ENCODE assay signal across 1 cellular context in the genomic region with DNA sequence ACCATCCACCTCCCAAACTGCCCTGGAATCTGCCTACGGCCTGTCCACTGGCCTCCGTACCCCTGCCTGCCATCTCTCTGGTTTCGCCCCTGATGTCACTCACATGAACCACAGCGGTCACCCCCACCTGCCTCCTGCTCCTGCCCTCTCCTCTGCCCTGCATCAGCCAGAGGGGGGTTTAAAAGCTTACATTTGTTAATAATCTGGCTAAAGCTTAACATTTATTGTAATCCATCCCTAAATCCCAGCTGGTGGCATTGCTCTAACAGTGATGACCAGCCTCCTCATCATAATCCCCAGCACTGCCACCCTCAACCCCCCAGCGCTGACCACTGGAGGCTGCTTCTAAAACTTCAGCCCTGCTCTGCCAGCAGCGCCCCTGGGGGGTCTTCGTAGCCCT.
TF ChIP-seq lines count a peak whose summit lies in the region.

No MANE protein-coding gene starts in this region.

TF ChIP-seq in GM23338, 12 proteins besides CTCF, POLR2A, EP300 and RAD21 (continued from another document):
- TF ChIP-seq, protein P1, sequence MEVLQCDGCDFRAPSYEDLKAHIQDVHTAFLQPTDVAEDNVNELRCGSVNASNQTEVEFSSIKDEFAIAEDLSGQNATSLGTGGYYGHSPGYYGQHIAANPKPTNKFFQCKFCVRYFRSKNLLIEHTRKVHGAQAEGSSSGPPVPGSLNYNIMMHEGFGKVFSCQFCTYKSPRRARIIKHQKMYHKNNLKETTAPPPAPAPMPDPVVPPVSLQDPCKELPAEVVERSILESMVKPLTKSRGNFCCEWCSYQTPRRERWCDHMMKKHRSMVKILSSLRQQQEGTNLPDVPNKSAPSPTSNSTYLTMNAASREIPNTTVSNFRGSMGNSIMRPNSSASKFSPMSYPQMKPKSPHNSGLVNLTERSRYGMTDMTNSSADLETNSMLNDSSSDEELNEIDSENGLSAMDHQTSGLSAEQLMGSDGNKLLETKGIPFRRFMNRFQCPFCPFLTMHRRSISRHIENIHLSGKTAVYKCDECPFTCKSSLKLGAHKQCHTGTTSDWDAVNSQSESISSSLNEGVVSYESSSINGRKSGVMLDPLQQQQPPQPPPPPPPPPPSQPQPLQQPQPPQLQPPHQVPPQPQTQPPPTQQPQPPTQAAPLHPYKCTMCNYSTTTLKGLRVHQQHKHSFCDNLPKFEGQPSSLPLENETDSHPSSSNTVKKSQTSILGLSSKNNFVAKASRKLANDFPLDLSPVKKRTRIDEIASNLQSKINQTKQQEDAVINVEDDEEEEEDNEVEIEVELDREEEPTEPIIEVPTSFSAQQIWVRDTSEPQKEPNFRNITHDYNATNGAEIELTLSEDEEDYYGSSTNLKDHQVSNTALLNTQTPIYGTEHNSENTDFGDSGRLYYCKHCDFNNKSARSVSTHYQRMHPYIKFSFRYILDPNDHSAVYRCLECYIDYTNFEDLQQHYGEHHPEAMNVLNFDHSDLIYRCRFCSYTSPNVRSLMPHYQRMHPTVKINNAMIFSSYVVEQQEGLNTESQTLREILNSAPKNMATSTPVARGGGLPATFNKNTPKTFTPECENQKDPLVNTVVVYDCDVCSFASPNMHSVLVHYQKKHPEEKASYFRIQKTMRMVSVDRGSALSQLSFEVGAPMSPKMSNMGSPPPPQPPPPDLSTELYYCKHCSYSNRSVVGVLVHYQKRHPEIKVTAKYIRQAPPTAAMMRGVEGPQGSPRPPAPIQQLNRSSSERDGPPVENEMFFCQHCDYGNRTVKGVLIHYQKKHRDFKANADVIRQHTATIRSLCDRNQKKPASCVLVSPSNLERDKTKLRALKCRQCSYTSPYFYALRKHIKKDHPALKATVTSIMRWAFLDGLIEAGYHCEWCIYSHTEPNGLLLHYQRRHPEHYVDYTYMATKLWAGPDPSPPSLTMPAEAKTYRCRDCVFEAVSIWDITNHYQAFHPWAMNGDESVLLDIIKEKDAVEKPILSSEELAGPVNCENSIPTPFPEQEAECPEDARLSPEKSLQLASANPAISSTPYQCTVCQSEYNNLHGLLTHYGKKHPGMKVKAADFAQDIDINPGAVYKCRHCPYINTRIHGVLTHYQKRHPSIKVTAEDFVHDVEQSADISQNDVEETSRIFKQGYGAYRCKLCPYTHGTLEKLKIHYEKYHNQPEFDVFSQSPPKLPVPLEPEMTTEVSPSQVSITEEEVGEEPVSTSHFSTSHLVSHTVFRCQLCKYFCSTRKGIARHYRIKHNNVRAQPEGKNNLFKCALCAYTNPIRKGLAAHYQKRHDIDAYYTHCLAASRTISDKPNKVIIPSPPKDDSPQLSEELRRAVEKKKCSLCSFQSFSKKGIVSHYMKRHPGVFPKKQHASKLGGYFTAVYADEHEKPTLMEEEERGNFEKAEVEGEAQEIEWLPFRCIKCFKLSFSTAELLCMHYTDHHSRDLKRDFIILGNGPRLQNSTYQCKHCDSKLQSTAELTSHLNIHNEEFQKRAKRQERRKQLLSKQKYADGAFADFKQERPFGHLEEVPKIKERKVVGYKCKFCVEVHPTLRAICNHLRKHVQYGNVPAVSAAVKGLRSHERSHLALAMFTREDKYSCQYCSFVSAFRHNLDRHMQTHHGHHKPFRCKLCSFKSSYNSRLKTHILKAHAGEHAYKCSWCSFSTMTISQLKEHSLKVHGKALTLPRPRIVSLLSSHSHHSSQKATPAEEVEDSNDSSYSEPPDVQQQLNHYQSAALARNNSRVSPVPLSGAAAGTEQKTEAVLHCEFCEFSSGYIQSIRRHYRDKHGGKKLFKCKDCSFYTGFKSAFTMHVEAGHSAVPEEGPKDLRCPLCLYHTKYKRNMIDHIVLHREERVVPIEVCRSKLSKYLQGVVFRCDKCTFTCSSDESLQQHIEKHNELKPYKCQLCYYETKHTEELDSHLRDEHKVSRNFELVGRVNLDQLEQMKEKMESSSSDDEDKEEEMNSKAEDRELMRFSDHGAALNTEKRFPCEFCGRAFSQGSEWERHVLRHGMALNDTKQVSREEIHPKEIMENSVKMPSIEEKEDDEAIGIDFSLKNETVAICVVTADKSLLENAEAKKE (CRISPR knock-in tag; IDR thresholded peaks at IDR 0.05), result no peak
- TF ChIP-seq CREB1 (CRISPR knock-in tag; IDR thresholded peaks at IDR 0.05; ENCODE audit: low read depth) (no peak), ZNF114 (CRISPR knock-in tag; IDR thresholded peaks at IDR 0.05) (no peak), EZH2 (IDR thresholded peaks at IDR 0.05; ENCODE audit: low read depth, unreplicated experiment) (no peak), ZNF331 (CRISPR knock-in tag; IDR thresholded peaks at IDR 0.05; ENCODE audit: low read depth) (no peak), JUNB (IDR thresholded peaks at IDR 0.05; ENCODE audit: unreplicated experiment) (no peak), POLR2AphosphoS5 (IDR thresholded peaks at IDR 0.05; ENCODE audit: low read depth) (no peak), STAT1 (IDR thresholded peaks at IDR 0.05; ENCODE audit: unreplicated experiment) (no peak), NANOG (IDR thresholded peaks at IDR 0.05; ENCODE audit: borderline replicate concordance) (no peak)
- TF ChIP-seq, protein P2, sequence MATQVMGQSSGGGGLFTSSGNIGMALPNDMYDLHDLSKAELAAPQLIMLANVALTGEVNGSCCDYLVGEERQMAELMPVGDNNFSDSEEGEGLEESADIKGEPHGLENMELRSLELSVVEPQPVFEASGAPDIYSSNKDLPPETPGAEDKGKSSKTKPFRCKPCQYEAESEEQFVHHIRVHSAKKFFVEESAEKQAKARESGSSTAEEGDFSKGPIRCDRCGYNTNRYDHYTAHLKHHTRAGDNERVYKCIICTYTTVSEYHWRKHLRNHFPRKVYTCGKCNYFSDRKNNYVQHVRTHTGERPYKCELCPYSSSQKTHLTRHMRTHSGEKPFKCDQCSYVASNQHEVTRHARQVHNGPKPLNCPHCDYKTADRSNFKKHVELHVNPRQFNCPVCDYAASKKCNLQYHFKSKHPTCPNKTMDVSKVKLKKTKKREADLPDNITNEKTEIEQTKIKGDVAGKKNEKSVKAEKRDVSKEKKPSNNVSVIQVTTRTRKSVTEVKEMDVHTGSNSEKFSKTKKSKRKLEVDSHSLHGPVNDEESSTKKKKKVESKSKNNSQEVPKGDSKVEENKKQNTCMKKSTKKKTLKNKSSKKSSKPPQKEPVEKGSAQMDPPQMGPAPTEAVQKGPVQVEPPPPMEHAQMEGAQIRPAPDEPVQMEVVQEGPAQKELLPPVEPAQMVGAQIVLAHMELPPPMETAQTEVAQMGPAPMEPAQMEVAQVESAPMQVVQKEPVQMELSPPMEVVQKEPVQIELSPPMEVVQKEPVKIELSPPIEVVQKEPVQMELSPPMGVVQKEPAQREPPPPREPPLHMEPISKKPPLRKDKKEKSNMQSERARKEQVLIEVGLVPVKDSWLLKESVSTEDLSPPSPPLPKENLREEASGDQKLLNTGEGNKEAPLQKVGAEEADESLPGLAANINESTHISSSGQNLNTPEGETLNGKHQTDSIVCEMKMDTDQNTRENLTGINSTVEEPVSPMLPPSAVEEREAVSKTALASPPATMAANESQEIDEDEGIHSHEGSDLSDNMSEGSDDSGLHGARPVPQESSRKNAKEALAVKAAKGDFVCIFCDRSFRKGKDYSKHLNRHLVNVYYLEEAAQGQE (IDR thresholded peaks at IDR 0.05; ENCODE audit: unreplicated experiment), result no peak
